In genomic region chr15:40328711-40329240, GRCh38 we compare ENCODE assay signal across 16 cellular contexts. TPM values are rescaled to one million over a fixed set of nuclear protein-coding genes. Genes with fewer than 3 reads are reported as not detected.
DNase-seq lines count a peak whose midpoint lies in the region; ATAC-seq and TF ChIP-seq lines count a peak whose summit lies in the region.
"Had no signal": no experiment of that assay in that cellular context is flagged by ENCODE, and none has a peak within 500 bp of the region (broad histone marks: within the 10 kb centered on the region; RNA-seq: fewer than 3 reads in every experiment).

No MANE protein-coding gene starts in this region.

- WGBS in gastroesophageal sphincter (ENCODE audit: low coverage in 1 of 2), 2 donors: 70 to 89% methylated on average over 5 to 6 of the region's 6 CpGs
- 78 to 90% methylated on average over 6 of the region's 6 CpGs for WGBS in sigmoid colon, 2 donors

- TF ChIP-seq EP300 in gastroesophageal sphincter (IDR thresholded peaks at IDR 0.05) (no peak), sigmoid colon (IDR thresholded peaks at IDR 0.05) (no peak)

- H3K4me3 ChIP-seq in HEK293 (ENCODE audit: low read depth, low read length) (no peak overlapping the region), gastroesophageal sphincter (no peak overlapping the region), sigmoid colon (peak overlapping the region in 1 of 4 donors; percentile 84), WERI-Rb-1 (ENCODE audit: low read depth, low read length) (no peak overlapping the region)
- H3K4me3 ChIP-seq: HAP-1, ovary, suprapubic skin had no signal

- DNase-seq in RWPE1 (ENCODE audit: low spot score) (no peak), sigmoid colon (no peak), WERI-Rb-1 (no peak), Kasumi-1 (lab: John Stamatoyannopoulos, UW) (no peak)
- DNase-seq: activated CD4-positive, alpha-beta T cell treated with anti-CD3 and anti-CD28 coated beads for 4 hours; activated T-cell treated with anti-CD3 and anti-CD28 coated beads, Interleukin-2, amount 50 U/mL, for 48 hours; CD4-positive, CD25-positive, alpha-beta regulatory T cell; NCI-H774; ovary had no signal

- TF ChIP-seq CTCF in HEK293 (tag by site-specific recombination; IDR thresholded peaks at IDR 0.05): no peak
- no peak for TF ChIP-seq CTCF in RWPE1 (conservative IDR thresholded peaks at IDR 0.05; ENCODE audit: low read depth)
- TF ChIP-seq CTCF in gastroesophageal sphincter (IDR thresholded peaks at IDR 0.05): no peak
- TF ChIP-seq CTCF in sigmoid colon (IDR thresholded peaks at IDR 0.05): no peak
- no peak for TF ChIP-seq CTCF in WERI-Rb-1 (IDR thresholded peaks at IDR 0.05; ENCODE audit: low read depth, low read length)

- H3K27ac ChIP-seq in HEK293 (ENCODE audit: extremely low read depth, low read depth, low read length) (no peak overlapping the region), RWPE1 (peak overlapping the region; percentile 66), gastroesophageal sphincter (peak overlapping the region; percentile 79 to 98 (median 98)), sigmoid colon (peak overlapping the region; percentile 97 to 99 (median 99)), WERI-Rb-1 (no peak overlapping the region)
- H3K27ac ChIP-seq: suprapubic skin had no signal

- H3K9me3 ChIP-seq in HEK293 (ENCODE audit: control insufficient read depth, insufficient read depth, low read depth, low read length) (no peaks in the 10 kb centered on the region), gastroesophageal sphincter (no peaks in the 10 kb centered on the region), sigmoid colon (no peaks in the 10 kb centered on the region), WERI-Rb-1 (ENCODE audit: severe bottlenecking) (no peaks in the 10 kb centered on the region)
- H3K9me3 ChIP-seq: HAP-1, ovary, suprapubic skin had no signal

- H3K27me3 ChIP-seq in gastroesophageal sphincter (no peaks in the 10 kb centered on the region), sigmoid colon (no peaks in the 10 kb centered on the region), WERI-Rb-1 (ENCODE audit: insufficient read depth, low read depth, severe bottlenecking) (no peaks in the 10 kb centered on the region)
- H3K27me3 ChIP-seq: ovary, suprapubic skin had no signal

- ATAC-seq in gastroesophageal sphincter: no peak
- no peak for ATAC-seq in HG03280 (IDR thresholded peaks at IDR 0.05; ENCODE audit: unreplicated experiment)

- POLR2A ChIA-PET in HEK293 (lab: Yijun Ruan, JAX): interaction anchor here (0.8 kb wide), 1 partner anchor 8 kb away, joined by 3 read pairs; no protein-coding TSS in a partner anchor
- POLR2A ChIA-PET in RWPE1 (lab: Yijun Ruan, JAX; ENCODE audit: low non-redundant PET): interaction anchor here (0.9 to 1.1 kb wide), 2 partner anchors 13 to 40 kb away, joined by 3 read pairs; no protein-coding TSS in a partner anchor

- 0 out of 2 replicates have a peak, but pooled peaks cover 3% of the 10 kb centered on the region for H3K4me1 ChIP-seq in HEK293 (ENCODE audit: control insufficient read depth, insufficient read depth, low read length)
- H3K4me1 ChIP-seq in gastroesophageal sphincter: peaks cover 17 to 97% (median 49%) of the 10 kb centered on the region in 3 donors
- H3K4me1 ChIP-seq in sigmoid colon: peaks cover 0 to 97% (median 91%) of the 10 kb centered on the region in 4 donors

- CTCF ChIA-PET in HEK293 (lab: Yijun Ruan, JAX): interaction anchor here (0.6 to 5.5 kb wide), 8 partner anchors 10 to 128 kb away, joined by 3 to 82 read pairs (median 4); no protein-coding TSS in a partner anchor
- CTCF ChIA-PET in RWPE1 (lab: Yijun Ruan, JAX): interaction anchor here (1.4 to 2.4 kb wide), 3 partner anchors 10 to 39 kb away, joined by 5 to 16 read pairs (median 6); no protein-coding TSS in a partner anchor

- intact Hi-C loops in sigmoid colon (cut with DNase I): no loop called here

- H3K36me3 ChIP-seq in HEK293 (ENCODE audit: control insufficient read depth in 2 of 2, insufficient read depth in 1 of 2, low read length in 2 of 2): peaks cover 0 to 10% of the 10 kb centered on the region in 2 experiments; a peak in 1 of 3 replicates
- no peaks in the 10 kb centered on the region for H3K36me3 ChIP-seq in gastroesophageal sphincter
- H3K36me3 ChIP-seq in sigmoid colon: no peaks in the 10 kb centered on the region
- peaks cover 19% of the 10 kb centered on the region for H3K36me3 ChIP-seq in WERI-Rb-1
- H3K36me3 ChIP-seq: ovary, suprapubic skin had no signal

- TF ChIP-seq POLR2A in gastroesophageal sphincter (IDR thresholded peaks at IDR 0.05): no peak
- no peak for TF ChIP-seq POLR2A in sigmoid colon (IDR thresholded peaks at IDR 0.05)

TF ChIP-seq in HEK293, 187 proteins besides CTCF, POLR2A, EP300 and RAD21 (continues in another document):
- TF ChIP-seq PRDM10 (tag by site-specific recombination; IDR thresholded peaks at IDR 0.05) (no peak), ZIC2 (tag by site-specific recombination; IDR thresholded peaks at IDR 0.05) (0 out of 2 replicates have a peak, but pooled peaks have one; percentile 7), OSR2 (tag by site-specific recombination; IDR thresholded peaks at IDR 0.05) (peak; percentile 28; the same call in 1 of the 2 replicates), ZNF600 (tag by site-specific recombination; IDR thresholded peaks at IDR 0.05) (no peak), ZNF692 (tag by site-specific recombination; IDR thresholded peaks at IDR 0.05) (no peak), ZNF184 (tag by site-specific recombination; IDR thresholded peaks at IDR 0.05) (no peak)
- TF ChIP-seq, protein P1, sequence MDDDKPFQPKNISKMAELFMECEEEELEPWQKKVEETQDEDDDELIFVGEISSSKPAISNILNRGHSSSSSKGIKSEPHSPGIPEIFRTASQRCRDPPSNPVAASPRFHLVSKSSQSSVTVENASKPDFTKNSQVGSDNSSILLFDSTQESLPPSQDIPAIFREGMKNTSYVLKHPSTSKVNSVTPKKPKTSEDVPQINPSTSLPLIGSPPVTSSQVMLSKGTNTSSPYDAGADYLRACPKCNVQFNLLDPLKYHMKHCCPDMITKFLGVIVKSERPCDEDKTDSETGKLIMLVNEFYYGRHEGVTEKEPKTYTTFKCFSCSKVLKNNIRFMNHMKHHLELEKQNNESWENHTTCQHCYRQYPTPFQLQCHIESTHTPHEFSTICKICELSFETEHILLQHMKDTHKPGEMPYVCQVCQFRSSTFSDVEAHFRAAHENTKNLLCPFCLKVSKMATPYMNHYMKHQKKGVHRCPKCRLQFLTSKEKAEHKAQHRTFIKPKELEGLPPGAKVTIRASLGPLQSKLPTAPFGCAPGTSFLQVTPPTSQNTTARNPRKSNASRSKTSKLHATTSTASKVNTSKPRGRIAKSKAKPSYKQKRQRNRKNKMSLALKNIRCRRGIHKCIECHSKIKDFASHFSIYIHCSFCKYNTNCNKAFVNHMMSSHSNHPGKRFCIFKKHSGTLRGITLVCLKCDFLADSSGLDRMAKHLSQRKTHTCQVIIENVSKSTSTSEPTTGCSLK (tag by site-specific recombination; IDR thresholded peaks at IDR 0.05): no peak

RNA-seq across cellular contexts. Expression of gene INAFM2, which starts 5.3 kb away (rescaled TPM):
- total RNA-seq in gastroesophageal sphincter: 10 to 100 TPM; 27.3 to 66.6 (median 37.5) TPM
- 10 to 100 TPM; 41.0 to 63.1 (median 51.8) TPM for total RNA-seq in sigmoid colon
- 10 to 100 TPM in 1 of 3 donors, 1 to 10 TPM in 2; 6.6 to 13.4 (median 9.0) TPM for polyA plus RNA-seq in sigmoid colon

RNA-seq across cellular contexts. Expression of gene CCDC9B, which starts 12.0 kb away (rescaled TPM):
- total RNA-seq in gastroesophageal sphincter (100 to 1,000 TPM in 1 of 4 donors, 10 to 100 TPM in 3; 28.0 to 105 (median 66.7) TPM), sigmoid colon (10 to 100 TPM; 43.9 to 97.2 (median 65.3) TPM)
- polyA plus RNA-seq in sigmoid colon: 10 to 100 TPM in 1 of 3 donors, 1 to 10 TPM in 2; 5.1 to 33.4 (median 7.8) TPM

RNA-seq across cellular contexts. Expression of gene PLCB2, which starts 21.0 kb away (rescaled TPM):
- total RNA-seq in gastroesophageal sphincter (10 to 100 TPM in 2 of 4 donors, 1 to 10 TPM in 2; 1.5 to 13.5 (median 8.8) TPM), sigmoid colon (10 to 100 TPM in 2 of 4 donors, 1 to 10 TPM in 2; 5.4 to 12.5 (median 9.4) TPM)
- polyA plus RNA-seq in sigmoid colon: 10 to 100 TPM in 1 of 3 donors, 1 to 10 TPM in 2; 2.4 to 27.5 (median 2.8) TPM

RNA-seq across cellular contexts. Expression of gene PHGR1, which starts 22.1 kb away (rescaled TPM):
- total RNA-seq in gastroesophageal sphincter: not detected
- 1 to 10 TPM in 1 of 4 donors, not detected in 3; 8.2 TPM for total RNA-seq in sigmoid colon
- polyA plus RNA-seq in sigmoid colon: over 10,000 TPM; 12,817 to 35,077 (median 19,474) TPM
- total RNA-seq: CD4-positive, CD25-positive, alpha-beta regulatory T cell; RPMI7951; suprapubic skin; T-helper 2 cell treated with Interferon-gamma antibody and Interleukin-4, amounts not matched to agents 100 ng/mL and 5 ng/mL, for 36 hours had no signal
- polyA plus RNA-seq: CD4-positive, CD25-positive, alpha-beta regulatory T cell had no signal

RNA-seq across cellular contexts. Expression of gene DISP2, which starts 29.2 kb away (rescaled TPM):
- under 1 TPM; 0.07 to 0.19 (median 0.15) TPM for total RNA-seq in gastroesophageal sphincter
- total RNA-seq in sigmoid colon: 1 to 10 TPM in 1 of 4 donors, under 1 TPM in 3; 0.16 to 1.1 (median 0.38) TPM
- 1 to 10 TPM; 1.8 to 3.0 (median 2.8) TPM for polyA plus RNA-seq in sigmoid colon

Comparison
In these comparisons a context has a peak if more than half of its experiments do, and no peak if none do; other contexts are left out.
1. H3K27ac ChIP-seq: peak in RWPE1 (single experiment), gastroesophageal sphincter (4 of 4) and sigmoid colon (4 of 4); none in HEK293 (single experiment) and WERI-Rb-1 (single experiment).